22 cellular contexts compared by ENCODE assay signal in genomic region chr2:23640711-23641110, GRCh38.
"Had no signal": no experiment of that assay in that cellular context is flagged by ENCODE, and none has a peak within 500 bp of the region (broad histone marks: within the 10 kb centered on the region; RNA-seq: fewer than 3 reads in every experiment).

No MANE protein-coding gene starts in this region.

- DNase-seq: colonic mucosa; cortex of kidney; effector CD8-positive, alpha-beta T cell; effector memory CD8-positive, alpha-beta T cell; endodermal cell; erythroblast; esophagus squamous epithelium; foreskin fibroblast; foreskin melanocyte; gastrocnemius medialis; glutamatergic neuron; head of caudate nucleus; heart right ventricle; hippocampal formation; left cardiac atrium; left lung; left ventricle myocardium superior; lower lobe of right lung; mesenchymal stem cell; mucosa of descending colon had no signal

- H3K36me3 ChIP-seq: colonic mucosa, lower lobe of right lung had no signal

- H3K9me3 ChIP-seq: colonic mucosa, esophagus squamous epithelium, gastrocnemius medialis, lower lobe of right lung, mucosa of descending colon had no signal

- H3K4me3 ChIP-seq: colonic mucosa, esophagus squamous epithelium, gastrocnemius medialis, heart right ventricle, left lung, lower lobe of right lung, mucosa of descending colon had no signal

- H3K27me3 ChIP-seq: colonic mucosa, esophagus squamous epithelium, gastrocnemius medialis, heart right ventricle, left lung had no signal

- ATAC-seq: effector memory CD8-positive, alpha-beta T cell; esophagus mucosa; gastrocnemius medialis; heart right ventricle; left cardiac atrium; left lung; left ventricle myocardium superior; lower lobe of right lung; mucosa of descending colon had no signal

- H3K27ac ChIP-seq: colonic mucosa, epithelial cell of prostate, esophagus squamous epithelium, gastrocnemius medialis, heart right ventricle, left lung, lower lobe of right lung had no signal
